Comparison of ENCODE assay signal across 9 cellular contexts in genomic region chr2:199485732-199486335, GRCh38. TPM values are rescaled to one million over a fixed set of nuclear protein-coding genes. Genes with fewer than 3 reads are reported as not detected.
DNase-seq lines count a peak whose midpoint lies in the region; ATAC-seq and TF ChIP-seq lines count a peak whose summit lies in the region.
"Had no signal": no experiment of that assay in that cellular context is flagged by ENCODE, and none has a peak within 500 bp of the region (broad histone marks: within the 10 kb centered on the region; RNA-seq: fewer than 3 reads in every experiment).

No MANE protein-coding gene starts in this region.

- H3K36me3 ChIP-seq in OCI-LY7 (ENCODE audit: insufficient read depth, low read length): no peaks in the 10 kb centered on the region
- no peaks in the 10 kb centered on the region for H3K36me3 ChIP-seq in lung (ENCODE audit: control insufficient read depth in 2 of 2, insufficient read depth in 2 of 2, low read length in 2 of 2)

- no peaks in the 10 kb centered on the region for H3K79me2 ChIP-seq in OCI-LY7 (ENCODE audit: insufficient read depth, low read depth, low read length)

- in situ Hi-C loops in GM13976 (cut with MboI; ENCODE audit: low sequenced_read_pairs, unreplicated experiment): loop anchor here (25.0 kb wide), 2 partner anchors 251 to 1174 kb away; no protein-coding TSS in a partner anchor

- H3K4me1 Mint-ChIP-seq in brain: no peaks in the 10 kb centered on the region
- H3K4me1 Mint-ChIP-seq: IgD-negative memory B cell had no signal

- H3K9me3 Mint-ChIP-seq in brain: peaks cover 0 to 3% (median 0%) of the 10 kb centered on the region in 5 experiments
- H3K9me3 Mint-ChIP-seq: IgD-negative memory B cell had no signal

- H3K4me1 ChIP-seq in OCI-LY7 (ENCODE audit: insufficient read depth, low read length, poor library complexity, severe bottlenecking): peaks cover 31% of the 10 kb centered on the region
- H3K4me1 ChIP-seq in lung (ENCODE audit: control insufficient read depth in 2 of 2, insufficient read depth in 2 of 2, low read length in 2 of 2): no peaks in the 10 kb centered on the region

- TF ChIP-seq CTCF in GM13976 (IDR thresholded peaks at IDR 0.05; ENCODE audit: borderline replicate concordance, control extremely low read depth, extremely low read depth, insufficient read depth, missing control alignments): peak; percentile 56
- TF ChIP-seq CTCF in OCI-LY7 (conservative IDR thresholded peaks at IDR 0.05; ENCODE audit: low read length): peak; percentile 89
- peak; percentile 58 to 74 for TF ChIP-seq CTCF in brain (conservative IDR thresholded peaks at IDR 0.05)
- TF ChIP-seq CTCF in lung (IDR thresholded peaks at IDR 0.05; ENCODE audit: control extremely low read depth, extremely low read depth): peak; percentile 28

- H3K4me3 ChIP-seq in OCI-LY7 (ENCODE audit: low read depth, low read length, poor library complexity, severe bottlenecking): no peak overlapping the region
- no peak overlapping the region for H3K4me3 ChIP-seq in lung

- H3K27ac ChIP-seq in OCI-LY7 (ENCODE audit: low read depth, low read length, poor library complexity, severe bottlenecking): peak overlapping the region; percentile 1
- no peak overlapping the region for H3K27ac ChIP-seq in lung (ENCODE audit: low read depth in 1 of 2, low read length in 1 of 2)

- no peak overlapping the region for H3K27ac Mint-ChIP-seq in brain

- H3K27me3 Mint-ChIP-seq in brain: peaks cover 22% of the 10 kb centered on the region
- H3K27me3 Mint-ChIP-seq: IgD-negative memory B cell had no signal

- intact Hi-C loops in OCI-LY7 (cut with micrococcal nuclease; ENCODE audit: unreplicated experiment): loop anchor here (1.0 to 10.0 kb wide), 5 partner anchors 229 to 1171 kb away; no protein-coding TSS in a partner anchor

- no TSS peak for BruUV-seq in OCI-LY7 (replicated peaks; lab: Mats Ljungman, UMichigan)

- no peaks in the 10 kb centered on the region for H3K36me3 Mint-ChIP-seq in brain
- H3K36me3 Mint-ChIP-seq: IgD-negative memory B cell had no signal

- no peaks in the 10 kb centered on the region for H3K9me3 ChIP-seq in OCI-LY7 (ENCODE audit: low read length)
- H3K9me3 ChIP-seq in lung (ENCODE audit: control insufficient read depth in 2 of 2, insufficient read depth in 1 of 2, low read length in 1 of 2): peaks cover 0 to 2% of the 10 kb centered on the region in 2 donors

- H3K4me3 Mint-ChIP-seq in brain: no peak overlapping the region
- H3K4me3 Mint-ChIP-seq: IgD-negative memory B cell had no signal

- no peaks in the 10 kb centered on the region for H3K9me2 ChIP-seq in OCI-LY7 (ENCODE audit: insufficient read depth, low read length)

- H3K4me2 ChIP-seq in OCI-LY7 (ENCODE audit: low read length): no peak overlapping the region

- CTCF ChIA-PET in OCI-LY7 (lab: Charles Lee; ENCODE audit: unreplicated experiment): interaction anchor here (0.6 kb wide), 1 partner anchor 19 kb away, joined by 3 read pairs; no protein-coding TSS in a partner anchor

- DNase-seq in Ammon's horn (ENCODE audit: low spot score) (peak; percentile 72), GM13976 (ENCODE audit: low spot score) (peak; percentile 49), HT-29 (ENCODE audit: low spot score) (peak; percentile 74), OCI-LY7 (ENCODE audit: low spot score) (peak; percentile 83), lung (ENCODE audit: low spot score) (peak; percentile 54), NCI-H446 treated with DMSO at 0.1 percent for 48 hours (lab: John Stamatoyannopoulos, UW) (no peak)

- H4K20me1 ChIP-seq in OCI-LY7 (ENCODE audit: insufficient read depth, low read length): no peaks in the 10 kb centered on the region

- peak overlapping the region; percentile 90 for H2AFZ ChIP-seq in OCI-LY7 (ENCODE audit: low read length)

- ATAC-seq in lung (ENCODE audit: insufficient read depth, low FRiP score) (no peak), GM21825 (IDR thresholded peaks at IDR 0.05; ENCODE audit: unreplicated experiment) (no peak)

- WGBS in lung, 2 donors: 18% methylated on average over 5 of the region's 5 CpGs

- no peaks in the 10 kb centered on the region for H3K27me3 ChIP-seq in lung (ENCODE audit: control insufficient read depth, insufficient read depth)

- POLR2A ChIA-PET in OCI-LY7 (lab: Charles Lee): interaction anchor here (0.6 to 1.1 kb wide), 7 partner anchors 11 to 1473 kb away, joined by 3 to 5 read pairs (median 3); no protein-coding TSS in a partner anchor

RNA-seq across cellular contexts. Expression of gene SATB2, which starts 28.1 kb away (rescaled TPM):
- total RNA-seq in HT-29 (2014; rRNA removed; shearing (Covaris generic)): 0.16 and 0.18 TPM in 2 replicates
- total RNA-seq in OCI-LY7 (2014; rRNA removed; shearing (Covaris generic)): 26.1 and 30.7 TPM in 2 replicates
- total RNA-seq in OCI-LY7 (2022) (15.9 and 26.7 TPM in 2 replicates), lung (1 to 10 TPM; 2.9 to 3.7 TPM)
- polyA plus RNA-seq in brain (ENCODE audit: insufficient read depth, low read depth, low replicate concordance) (7.2 TPM), lung (under 1 TPM; 0.47 to 0.75 TPM)
- polyA plus RNA-seq: IgD-negative memory B cell had no signal

Comparison
In these comparisons a context has a peak if more than half of its experiments do, and no peak if none do; other contexts are left out.
1. CTCF ChIP-seq: peak in every context shown above with its lines; median percentile 89 in OCI-LY7; 66 in brain; 56 in GM13976; 28 in lung.